In genomic region chr13:99258210-99258860, GRCh38 we compare ENCODE assay signal across 9 cellular contexts. TPM values are rescaled to one million over a fixed set of nuclear protein-coding genes. Genes with fewer than 3 reads are reported as not detected.
DNase-seq lines count a peak whose midpoint lies in the region; ATAC-seq, FAIRE-seq and TF ChIP-seq lines count a peak whose summit lies in the region.
"Had no signal": no experiment of that assay in that cellular context is flagged by ENCODE, and none has a peak within 500 bp of the region (broad histone marks: within the 10 kb centered on the region; RNA-seq: fewer than 3 reads in every experiment).

A gene with protein sequence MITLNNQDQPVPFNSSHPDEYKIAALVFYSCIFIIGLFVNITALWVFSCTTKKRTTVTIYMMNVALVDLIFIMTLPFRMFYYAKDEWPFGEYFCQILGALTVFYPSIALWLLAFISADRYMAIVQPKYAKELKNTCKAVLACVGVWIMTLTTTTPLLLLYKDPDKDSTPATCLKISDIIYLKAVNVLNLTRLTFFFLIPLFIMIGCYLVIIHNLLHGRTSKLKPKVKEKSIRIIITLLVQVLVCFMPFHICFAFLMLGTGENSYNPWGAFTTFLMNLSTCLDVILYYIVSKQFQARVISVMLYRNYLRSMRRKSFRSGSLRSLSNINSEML (minus strand): TSS chr13:99258379. CDS start chr13:99255872, 2,507 bp downstream.

- no peaks in the 10 kb centered on the region for H3K27me3 ChIP-seq in Loucy (ENCODE audit: insufficient read depth, low read length, poor library complexity, severe bottlenecking)
- H3K27me3 ChIP-seq in effector memory CD4-positive, alpha-beta T cell (replicated peaks; ENCODE audit: control insufficient read depth, insufficient read depth, low read length, poor library complexity, severe bottlenecking): no peaks in the 10 kb centered on the region

- H3K36me3 ChIP-seq in Loucy (ENCODE audit: insufficient read depth, low read length): peaks cover 45% of the 10 kb centered on the region; the same call in 1 of the 2 replicates
- H3K36me3 ChIP-seq in effector memory CD4-positive, alpha-beta T cell (ENCODE audit: control insufficient read depth, insufficient read depth, low read length): peaks cover 16% of the 10 kb centered on the region

- ATAC-seq in GM21786 (IDR thresholded peaks at IDR 0.05; ENCODE audit: unreplicated experiment): peak; percentile 88

- DNase-seq in GM18507 (ENCODE audit: extremely low spot score, insufficient read length, low read depth) (no peak), NCI-H2196 treated with DMSO at 0.1 percent for 48 hours (lab: John Stamatoyannopoulos, UW; ENCODE audit: unreplicated experiment) (no peak), NCI-H1436 (lab: John Stamatoyannopoulos, UW) (no peak), frontal cortex (ENCODE audit: low spot score in 2 of 2) (no peak)
- no peak for DNase-seq in effector memory CD4-positive, alpha-beta T cell
- DNase-seq in stimulated activated CD8-positive, alpha-beta memory T cell treated with anti-CD3 and anti-CD28 coated beads, Interleukin-4, amount 100 ng/mL, for 48 hours: no peak

- H2AFZ ChIP-seq in Loucy (ENCODE audit: low read length): 0 out of 2 replicates have a peak within 1 kb of the TSS, but pooled peaks have one; percentile 14

- FAIRE-seq in GM18507 (lab: Jason Lieb, UNC) (peak; percentile 95), frontal cortex (lab: Jason Lieb, UNC) (no peak)

- peak within 1 kb of the TSS; percentile 53 for H3K4me3 ChIP-seq in Loucy (ENCODE audit: low read length, poor library complexity, severe bottlenecking)
- H3K4me3 ChIP-seq in effector memory CD4-positive, alpha-beta T cell (ENCODE audit: insufficient read depth, low read depth, low read length, poor library complexity, severe bottlenecking): peak within 1 kb of the TSS; percentile 63

- H3K9ac ChIP-seq in Loucy (ENCODE audit: low read depth, low read length, poor library complexity, severe bottlenecking): peak within 1 kb of the TSS; percentile 42

- H3F3A ChIP-seq in Loucy (ENCODE audit: low read depth): no peaks in the 10 kb centered on the region

- H3K4me1 ChIP-seq in Loucy (ENCODE audit: insufficient read depth, low read length, poor library complexity, severe bottlenecking): peaks cover 33% of the 10 kb centered on the region
- peaks cover 12% of the 10 kb centered on the region for H3K4me1 ChIP-seq in effector memory CD4-positive, alpha-beta T cell (ENCODE audit: control insufficient read depth, insufficient read depth, low read length, poor library complexity, severe bottlenecking)

- H4K20me1 ChIP-seq in Loucy (ENCODE audit: insufficient read depth, low read length, poor library complexity, severe bottlenecking): no peaks in the 10 kb centered on the region

- H3K4me2 ChIP-seq in Loucy (ENCODE audit: low read depth, low read length, poor library complexity, severe bottlenecking): peak within 1 kb of the TSS; percentile 67

- no peaks in the 10 kb centered on the region for H3K9me2 ChIP-seq in Loucy (replicated peaks; ENCODE audit: low read depth, low read length)

- no peak for TF ChIP-seq CTCF in Loucy (conservative IDR thresholded peaks at IDR 0.05; ENCODE audit: low read length)

- H3K79me2 ChIP-seq in Loucy (ENCODE audit: insufficient read depth, low read length): peaks cover 36% of the 10 kb centered on the region

- peak within 1 kb of the TSS; percentile 65 for H3K27ac ChIP-seq in effector memory CD4-positive, alpha-beta T cell (ENCODE audit: insufficient read depth, low read length, poor library complexity, severe bottlenecking)

- H3K9me3 ChIP-seq in Loucy (ENCODE audit: insufficient read depth, low read depth, low read length): no peaks in the 10 kb centered on the region
- no peaks in the 10 kb centered on the region for H3K9me3 ChIP-seq in effector memory CD4-positive, alpha-beta T cell (ENCODE audit: control insufficient read depth, low read length)

RNA-seq across cellular contexts. Expression of the gene that starts here (rescaled TPM):
- total RNA-seq in frontal cortex: not detected
- total RNA-seq: dermis microvascular lymphatic vessel endothelial cell had no signal
